In genomic region chr16:89836484-89836883, GRCh38 we compare ENCODE assay signal across 1 cellular context.
TF ChIP-seq lines count a peak whose summit lies in the region.

No MANE protein-coding gene starts in this region.

TF ChIP-seq in HepG2, 621 proteins besides CTCF, POLR2A, EP300 and RAD21 (continued from another document):
- TF ChIP-seq ZBTB33 (CRISPR knock-in tag; IDR thresholded peaks at IDR 0.05) (peak; percentile 89), SALL1 (CRISPR knock-in tag; IDR thresholded peaks at IDR 0.05) (peak; percentile 57), FOSL2 (CRISPR knock-in tag; IDR thresholded peaks at IDR 0.05) (0 out of 2 replicates have a peak, but pooled peaks have one; percentile 13), ZMYM2 (CRISPR knock-in tag; IDR thresholded peaks at IDR 0.05) (peak; percentile 66; the same call in 1 of the 2 replicates), HMG20A (CRISPR knock-in tag; IDR thresholded peaks at IDR 0.05; ENCODE audit: borderline replicate concordance) (peak; percentile 37; the same call in 1 of the 2 replicates), HNF4A (CRISPR knock-in tag; IDR thresholded peaks at IDR 0.05) (0 out of 2 replicates have a peak, but pooled peaks have one; percentile 9), NR2F6 (IDR thresholded peaks at IDR 0.05) (peak; percentile 88), NR2F6 (CRISPR knock-in tag; IDR thresholded peaks at IDR 0.05) (peak; percentile 95), ZNF772 (CRISPR knock-in tag; IDR thresholded peaks at IDR 0.05) (peak; percentile 14; the same call in 1 of the 2 replicates), ZNF724P (CRISPR knock-in tag; IDR thresholded peaks at IDR 0.05; ENCODE audit: borderline replicate concordance) (0 out of 2 replicates have a peak, but pooled peaks have one; percentile 8), SAP130 (CRISPR knock-in tag; IDR thresholded peaks at IDR 0.05; ENCODE audit: low read depth) (peak; percentile 57), ZSCAN31 (CRISPR knock-in tag; IDR thresholded peaks at IDR 0.05; ENCODE audit: low read depth) (0 out of 2 replicates have a peak, but pooled peaks have one; percentile 21), ZNF747 (CRISPR knock-in tag; IDR thresholded peaks at IDR 0.05; ENCODE audit: borderline replicate concordance) (0 out of 2 replicates have a peak, but pooled peaks have one; percentile 8), ZNF460 (CRISPR knock-in tag; IDR thresholded peaks at IDR 0.05; ENCODE audit: borderline replicate concordance) (peak; percentile 97), ZNF331 (CRISPR knock-in tag; IDR thresholded peaks at IDR 0.05) (peak; percentile 32; the same call in 1 of the 2 replicates), CHD4 (IDR thresholded peaks at IDR 0.05; ENCODE audit: borderline replicate concordance, low read length) (0 out of 2 replicates have a peak, but pooled peaks have one; percentile 44), ESRRA (CRISPR knock-in tag; IDR thresholded peaks at IDR 0.05; ENCODE audit: low read depth) (peak; percentile 97), FOXK1 (CRISPR knock-in tag; IDR thresholded peaks at IDR 0.05; ENCODE audit: borderline replicate concordance, low read depth) (0 out of 2 replicates have a peak, but pooled peaks have one; percentile 11), ZNF775 (CRISPR knock-in tag; IDR thresholded peaks at IDR 0.05; ENCODE audit: borderline replicate concordance) (0 out of 2 replicates have a peak, but pooled peaks have one; percentile 41), TBX3 (IDR thresholded peaks at IDR 0.05; ENCODE audit: borderline replicate concordance) (peak; percentile 57; the same call in 1 of the 2 replicates), ZBTB38 (CRISPR knock-in tag; IDR thresholded peaks at IDR 0.05) (peak; percentile 81; the same call in 1 of the 2 replicates), ZNF788 (CRISPR knock-in tag; IDR thresholded peaks at IDR 0.05; ENCODE audit: borderline replicate concordance) (0 out of 2 replicates have a peak, but pooled peaks have one; percentile 1), ZC3H13 (CRISPR knock-in tag; IDR thresholded peaks at IDR 0.05) (peak; percentile 48; the same call in 1 of the 2 replicates), ASH2L (IDR thresholded peaks at IDR 0.05; ENCODE audit: insufficient read length, low read depth, low read length) (peak; percentile 22)
- TF ChIP-seq, protein P1, sequence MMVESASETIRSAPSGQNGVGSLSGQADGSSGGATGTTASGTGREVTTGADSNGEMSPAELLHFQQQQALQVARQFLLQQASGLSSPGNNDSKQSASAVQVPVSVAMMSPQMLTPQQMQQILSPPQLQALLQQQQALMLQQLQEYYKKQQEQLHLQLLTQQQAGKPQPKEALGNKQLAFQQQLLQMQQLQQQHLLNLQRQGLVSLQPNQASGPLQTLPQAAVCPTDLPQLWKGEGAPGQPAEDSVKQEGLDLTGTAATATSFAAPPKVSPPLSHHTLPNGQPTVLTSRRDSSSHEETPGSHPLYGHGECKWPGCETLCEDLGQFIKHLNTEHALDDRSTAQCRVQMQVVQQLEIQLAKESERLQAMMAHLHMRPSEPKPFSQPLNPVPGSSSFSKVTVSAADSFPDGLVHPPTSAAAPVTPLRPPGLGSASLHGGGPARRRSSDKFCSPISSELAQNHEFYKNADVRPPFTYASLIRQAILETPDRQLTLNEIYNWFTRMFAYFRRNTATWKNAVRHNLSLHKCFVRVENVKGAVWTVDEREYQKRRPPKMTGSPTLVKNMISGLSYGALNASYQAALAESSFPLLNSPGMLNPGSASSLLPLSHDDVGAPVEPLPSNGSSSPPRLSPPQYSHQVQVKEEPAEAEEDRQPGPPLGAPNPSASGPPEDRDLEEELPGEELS (CRISPR knock-in tag; IDR thresholded peaks at IDR 0.05) = peak; percentile 41; the same call in 1 of the 2 replicates
